1 cellular context compared by ENCODE assay signal in the genomic region with DNA sequence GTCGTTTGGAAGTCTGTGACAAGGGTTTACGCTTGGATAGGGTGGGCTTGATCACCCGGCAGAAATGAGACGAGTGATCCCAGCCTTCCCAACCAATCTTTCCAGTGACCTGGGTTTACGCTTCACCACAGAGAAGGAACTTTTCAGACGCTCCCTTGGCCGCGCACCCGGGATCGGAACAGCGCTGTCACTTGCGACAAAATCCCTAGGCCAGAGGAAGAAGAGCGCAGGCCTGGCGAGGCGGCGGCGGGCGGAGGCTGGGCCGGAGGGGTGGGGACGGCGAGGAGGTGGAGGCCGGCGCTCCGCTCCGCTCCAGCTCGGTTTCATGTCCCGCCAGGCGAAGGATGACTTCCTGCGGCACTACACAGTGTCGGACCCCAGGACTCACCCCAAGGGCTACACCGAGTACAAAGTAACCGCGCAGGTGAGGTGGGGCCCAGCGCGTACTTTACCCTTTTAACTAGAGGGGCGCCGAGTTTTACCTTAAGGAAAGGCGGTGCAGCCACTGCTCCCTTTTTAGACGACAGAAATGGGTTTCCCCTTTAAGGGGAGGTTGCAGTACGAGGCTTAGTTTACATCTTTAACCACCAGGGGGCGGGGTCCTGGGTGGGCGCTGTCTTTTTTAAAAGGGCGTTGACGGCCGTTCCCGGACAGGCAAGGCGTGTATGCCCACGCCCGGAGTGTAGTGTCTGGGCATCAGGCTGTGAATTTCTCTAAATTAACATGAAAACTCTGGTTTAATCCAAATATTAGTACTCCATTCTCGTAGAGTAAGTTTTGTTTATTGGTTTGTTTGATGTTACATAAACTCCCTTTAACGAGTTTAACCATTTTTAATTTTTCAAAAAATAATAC.
TF ChIP-seq lines count a peak whose summit lies in the region.

A gene with protein sequence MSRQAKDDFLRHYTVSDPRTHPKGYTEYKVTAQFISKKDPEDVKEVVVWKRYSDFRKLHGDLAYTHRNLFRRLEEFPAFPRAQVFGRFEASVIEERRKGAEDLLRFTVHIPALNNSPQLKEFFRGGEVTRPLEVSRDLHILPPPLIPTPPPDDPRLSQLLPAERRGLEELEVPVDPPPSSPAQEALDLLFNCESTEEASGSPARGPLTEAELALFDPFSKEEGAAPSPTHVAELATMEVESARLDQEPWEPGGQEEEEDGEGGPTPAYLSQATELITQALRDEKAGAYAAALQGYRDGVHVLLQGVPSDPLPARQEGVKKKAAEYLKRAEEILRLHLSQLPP (plus strand): TSS at position 227 of the 855 bp plus-strand sequence. CDS start 99 bp downstream, at position 326.

TF ChIP-seq in HepG2, 621 proteins besides CTCF, POLR2A, EP300 and RAD21 (continued from another document and continues in another):
- TF ChIP-seq, protein P1, sequence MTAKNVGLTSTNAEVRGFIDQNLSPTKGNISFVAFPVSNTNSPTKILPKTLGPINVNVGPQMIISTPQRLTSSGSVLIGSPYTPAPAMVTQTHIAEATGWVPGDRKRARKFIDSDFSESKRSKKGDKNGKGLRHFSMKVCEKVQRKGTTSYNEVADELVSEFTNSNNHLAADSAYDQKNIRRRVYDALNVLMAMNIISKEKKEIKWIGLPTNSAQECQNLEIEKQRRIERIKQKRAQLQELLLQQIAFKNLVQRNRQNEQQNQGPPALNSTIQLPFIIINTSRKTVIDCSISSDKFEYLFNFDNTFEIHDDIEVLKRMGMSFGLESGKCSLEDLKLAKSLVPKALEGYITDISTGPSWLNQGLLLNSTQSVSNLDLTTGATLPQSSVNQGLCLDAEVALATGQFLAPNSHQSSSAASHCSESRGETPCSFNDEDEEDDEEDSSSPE (CRISPR knock-in tag; IDR thresholded peaks at IDR 0.05): peak; percentile 61
- TF ChIP-seq, protein P2, sequence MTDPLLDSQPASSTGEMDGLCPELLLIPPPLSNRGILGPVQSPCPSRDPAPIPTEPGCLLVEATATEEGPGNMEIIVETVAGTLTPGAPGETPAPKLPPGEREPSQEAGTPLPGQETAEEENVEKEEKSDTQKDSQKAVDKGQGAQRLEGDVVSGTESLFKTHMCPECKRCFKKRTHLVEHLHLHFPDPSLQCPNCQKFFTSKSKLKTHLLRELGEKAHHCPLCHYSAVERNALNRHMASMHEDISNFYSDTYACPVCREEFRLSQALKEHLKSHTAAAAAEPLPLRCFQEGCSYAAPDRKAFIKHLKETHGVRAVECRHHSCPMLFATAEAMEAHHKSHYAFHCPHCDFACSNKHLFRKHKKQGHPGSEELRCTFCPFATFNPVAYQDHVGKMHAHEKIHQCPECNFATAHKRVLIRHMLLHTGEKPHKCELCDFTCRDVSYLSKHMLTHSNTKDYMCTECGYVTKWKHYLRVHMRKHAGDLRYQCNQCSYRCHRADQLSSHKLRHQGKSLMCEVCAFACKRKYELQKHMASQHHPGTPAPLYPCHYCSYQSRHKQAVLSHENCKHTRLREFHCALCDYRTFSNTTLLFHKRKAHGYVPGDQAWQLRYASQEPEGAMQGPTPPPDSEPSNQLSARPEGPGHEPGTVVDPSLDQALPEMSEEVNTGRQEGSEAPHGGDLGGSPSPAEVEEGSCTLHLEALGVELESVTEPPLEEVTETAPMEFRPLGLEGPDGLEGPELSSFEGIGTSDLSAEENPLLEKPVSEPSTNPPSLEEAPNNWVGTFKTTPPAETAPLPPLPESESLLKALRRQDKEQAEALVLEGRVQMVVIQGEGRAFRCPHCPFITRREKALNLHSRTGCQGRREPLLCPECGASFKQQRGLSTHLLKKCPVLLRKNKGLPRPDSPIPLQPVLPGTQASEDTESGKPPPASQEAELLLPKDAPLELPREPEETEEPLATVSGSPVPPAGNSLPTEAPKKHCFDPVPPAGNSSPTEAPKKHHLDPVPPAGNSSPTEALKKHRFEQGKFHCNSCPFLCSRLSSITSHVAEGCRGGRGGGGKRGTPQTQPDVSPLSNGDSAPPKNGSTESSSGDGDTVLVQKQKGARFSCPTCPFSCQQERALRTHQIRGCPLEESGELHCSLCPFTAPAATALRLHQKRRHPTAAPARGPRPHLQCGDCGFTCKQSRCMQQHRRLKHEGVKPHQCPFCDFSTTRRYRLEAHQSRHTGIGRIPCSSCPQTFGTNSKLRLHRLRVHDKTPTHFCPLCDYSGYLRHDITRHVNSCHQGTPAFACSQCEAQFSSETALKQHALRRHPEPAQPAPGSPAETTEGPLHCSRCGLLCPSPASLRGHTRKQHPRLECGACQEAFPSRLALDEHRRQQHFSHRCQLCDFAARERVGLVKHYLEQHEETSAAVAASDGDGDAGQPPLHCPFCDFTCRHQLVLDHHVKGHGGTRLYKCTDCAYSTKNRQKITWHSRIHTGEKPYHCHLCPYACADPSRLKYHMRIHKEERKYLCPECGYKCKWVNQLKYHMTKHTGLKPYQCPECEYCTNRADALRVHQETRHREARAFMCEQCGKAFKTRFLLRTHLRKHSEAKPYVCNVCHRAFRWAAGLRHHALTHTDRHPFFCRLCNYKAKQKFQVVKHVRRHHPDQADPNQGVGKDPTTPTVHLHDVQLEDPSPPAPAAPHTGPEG (CRISPR knock-in tag; IDR thresholded peaks at IDR 0.05): no peak
- TF ChIP-seq ZNF619 (CRISPR knock-in tag; IDR thresholded peaks at IDR 0.05) (0 out of 2 replicates have a peak, but pooled peaks have one; percentile 80), SIX4 (CRISPR knock-in tag; IDR thresholded peaks at IDR 0.05) (no peak), ZNF33A (CRISPR knock-in tag; IDR thresholded peaks at IDR 0.05; ENCODE audit: borderline replicate concordance) (no peak), BCL6 (CRISPR knock-in tag; IDR thresholded peaks at IDR 0.05) (no peak; the same call in none of the 2 replicates), KDM4B (CRISPR knock-in tag; IDR thresholded peaks at IDR 0.05) (no peak), TAF15 (IDR thresholded peaks at IDR 0.05; ENCODE audit: low read depth, low read length, poor library complexity, severe bottlenecking) (no peak), NFKBIZ (CRISPR knock-in tag; IDR thresholded peaks at IDR 0.05) (no peak), ISL2 (CRISPR knock-in tag; IDR thresholded peaks at IDR 0.05) (peak; percentile 59), TARDBP (CRISPR knock-in tag; IDR thresholded peaks at IDR 0.05) (peak; percentile 57; the same call in 1 of the 2 replicates), ATF1 (CRISPR knock-in tag; IDR thresholded peaks at IDR 0.05) (no peak), ZNF101 (CRISPR knock-in tag; IDR thresholded peaks at IDR 0.05; ENCODE audit: borderline replicate concordance, low read depth) (no peak), ZNF761 (CRISPR knock-in tag; conservative IDR thresholded peaks at IDR 0.05) (peak; percentile 80; the same call in 1 of the 2 replicates), ZMAT3 (CRISPR knock-in tag; conservative IDR thresholded peaks at IDR 0.05) (peak; percentile 76; the same call in 1 of the 2 replicates), HNRNPLL (IDR thresholded peaks at IDR 0.05; ENCODE audit: low read depth, low read length, poor library complexity, severe bottlenecking) (peak; percentile 96), HOXA7 (CRISPR knock-in tag; IDR thresholded peaks at IDR 0.05) (no peak), ZNF350 (CRISPR knock-in tag; IDR thresholded peaks at IDR 0.05; ENCODE audit: borderline replicate concordance, low read depth) (peak; percentile 83; the same call in 1 of the 2 replicates), RFXAP (CRISPR knock-in tag; IDR thresholded peaks at IDR 0.05; ENCODE audit: borderline replicate concordance) (peak; percentile 68), TCF12 (IDR thresholded peaks at IDR 0.05) (no peak), TCF12 (CRISPR knock-in tag; IDR thresholded peaks at IDR 0.05) (peak; percentile 84; the same call in 1 of the 2 replicates), ZNF484 (CRISPR knock-in tag; IDR thresholded peaks at IDR 0.05; ENCODE audit: borderline replicate concordance, low read depth) (no peak), KDM1A (CRISPR knock-in tag; IDR thresholded peaks at IDR 0.05) (no peak), TCF7 (IDR thresholded peaks at IDR 0.05; ENCODE audit: low read depth) (no peak), REPIN1 (CRISPR knock-in tag; IDR thresholded peaks at IDR 0.05; ENCODE audit: borderline replicate concordance, low read depth) (peak; percentile 88), PRPF4 (IDR thresholded peaks at IDR 0.05; ENCODE audit: low read depth, low read length, poor library complexity, severe bottlenecking) (no peak), ZSCAN22 (CRISPR knock-in tag; IDR thresholded peaks at IDR 0.05) (no peak), ZNF317 (CRISPR knock-in tag; IDR thresholded peaks at IDR 0.05) (peak; percentile 87; the same call in 1 of the 2 replicates), ZNF724P (CRISPR knock-in tag; IDR thresholded peaks at IDR 0.05; ENCODE audit: borderline replicate concordance) (no peak), SALL1 (CRISPR knock-in tag; IDR thresholded peaks at IDR 0.05) (peak; percentile 76), KAT7 (CRISPR knock-in tag; IDR thresholded peaks at IDR 0.05; ENCODE audit: borderline replicate concordance) (no peak)
- TF ChIP-seq, protein P3, sequence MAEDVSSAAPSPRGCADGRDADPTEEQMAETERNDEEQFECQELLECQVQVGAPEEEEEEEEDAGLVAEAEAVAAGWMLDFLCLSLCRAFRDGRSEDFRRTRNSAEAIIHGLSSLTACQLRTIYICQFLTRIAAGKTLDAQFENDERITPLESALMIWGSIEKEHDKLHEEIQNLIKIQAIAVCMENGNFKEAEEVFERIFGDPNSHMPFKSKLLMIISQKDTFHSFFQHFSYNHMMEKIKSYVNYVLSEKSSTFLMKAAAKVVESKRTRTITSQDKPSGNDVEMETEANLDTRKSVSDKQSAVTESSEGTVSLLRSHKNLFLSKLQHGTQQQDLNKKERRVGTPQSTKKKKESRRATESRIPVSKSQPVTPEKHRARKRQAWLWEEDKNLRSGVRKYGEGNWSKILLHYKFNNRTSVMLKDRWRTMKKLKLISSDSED (CRISPR knock-in tag; IDR thresholded peaks at IDR 0.05): no peak
- TF ChIP-seq, protein P4, sequence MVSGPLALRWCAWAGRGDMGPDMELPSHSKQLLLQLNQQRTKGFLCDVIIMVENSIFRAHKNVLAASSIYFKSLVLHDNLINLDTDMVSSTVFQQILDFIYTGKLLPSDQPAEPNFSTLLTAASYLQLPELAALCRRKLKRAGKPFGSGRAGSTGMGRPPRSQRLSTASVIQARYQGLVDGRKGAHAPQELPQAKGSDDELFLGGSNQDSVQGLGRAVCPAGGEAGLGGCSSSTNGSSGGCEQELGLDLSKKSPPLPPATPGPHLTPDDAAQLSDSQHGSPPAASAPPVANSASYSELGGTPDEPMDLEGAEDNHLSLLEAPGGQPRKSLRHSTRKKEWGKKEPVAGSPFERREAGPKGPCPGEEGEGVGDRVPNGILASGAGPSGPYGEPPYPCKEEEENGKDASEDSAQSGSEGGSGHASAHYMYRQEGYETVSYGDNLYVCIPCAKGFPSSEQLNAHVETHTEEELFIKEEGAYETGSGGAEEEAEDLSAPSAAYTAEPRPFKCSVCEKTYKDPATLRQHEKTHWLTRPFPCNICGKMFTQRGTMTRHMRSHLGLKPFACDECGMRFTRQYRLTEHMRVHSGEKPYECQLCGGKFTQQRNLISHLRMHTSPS (CRISPR knock-in tag; IDR thresholded peaks at IDR 0.05; ENCODE audit: low read depth): 0 out of 2 replicates have a peak, but pooled peaks have one; percentile 33
- TF ChIP-seq, protein P5, sequence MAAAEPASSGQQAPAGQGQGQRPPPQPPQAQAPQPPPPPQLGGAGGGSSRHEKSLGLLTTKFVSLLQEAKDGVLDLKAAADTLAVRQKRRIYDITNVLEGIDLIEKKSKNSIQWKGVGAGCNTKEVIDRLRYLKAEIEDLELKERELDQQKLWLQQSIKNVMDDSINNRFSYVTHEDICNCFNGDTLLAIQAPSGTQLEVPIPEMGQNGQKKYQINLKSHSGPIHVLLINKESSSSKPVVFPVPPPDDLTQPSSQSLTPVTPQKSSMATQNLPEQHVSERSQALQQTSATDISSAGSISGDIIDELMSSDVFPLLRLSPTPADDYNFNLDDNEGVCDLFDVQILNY (CRISPR knock-in tag; conservative IDR thresholded peaks at IDR 0.05): peak; percentile 28; the same call in 1 of the 2 replicates
- TF ChIP-seq, protein P6, sequence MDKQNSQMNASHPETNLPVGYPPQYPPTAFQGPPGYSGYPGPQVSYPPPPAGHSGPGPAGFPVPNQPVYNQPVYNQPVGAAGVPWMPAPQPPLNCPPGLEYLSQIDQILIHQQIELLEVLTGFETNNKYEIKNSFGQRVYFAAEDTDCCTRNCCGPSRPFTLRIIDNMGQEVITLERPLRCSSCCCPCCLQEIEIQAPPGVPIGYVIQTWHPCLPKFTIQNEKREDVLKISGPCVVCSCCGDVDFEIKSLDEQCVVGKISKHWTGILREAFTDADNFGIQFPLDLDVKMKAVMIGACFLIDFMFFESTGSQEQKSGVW (CRISPR knock-in tag; IDR thresholded peaks at IDR 0.05; ENCODE audit: borderline replicate concordance): no peak
- TF ChIP-seq, protein P7, sequence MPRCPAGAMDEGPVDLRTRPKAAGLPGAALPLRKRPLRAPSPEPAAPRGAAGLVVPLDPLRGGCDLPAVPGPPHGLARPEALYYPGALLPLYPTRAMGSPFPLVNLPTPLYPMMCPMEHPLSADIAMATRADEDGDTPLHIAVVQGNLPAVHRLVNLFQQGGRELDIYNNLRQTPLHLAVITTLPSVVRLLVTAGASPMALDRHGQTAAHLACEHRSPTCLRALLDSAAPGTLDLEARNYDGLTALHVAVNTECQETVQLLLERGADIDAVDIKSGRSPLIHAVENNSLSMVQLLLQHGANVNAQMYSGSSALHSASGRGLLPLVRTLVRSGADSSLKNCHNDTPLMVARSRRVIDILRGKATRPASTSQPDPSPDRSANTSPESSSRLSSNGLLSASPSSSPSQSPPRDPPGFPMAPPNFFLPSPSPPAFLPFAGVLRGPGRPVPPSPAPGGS (CRISPR knock-in tag; IDR thresholded peaks at IDR 0.05): peak; percentile 58; the same call in 1 of the 2 replicates
- TF ChIP-seq, protein P8, sequence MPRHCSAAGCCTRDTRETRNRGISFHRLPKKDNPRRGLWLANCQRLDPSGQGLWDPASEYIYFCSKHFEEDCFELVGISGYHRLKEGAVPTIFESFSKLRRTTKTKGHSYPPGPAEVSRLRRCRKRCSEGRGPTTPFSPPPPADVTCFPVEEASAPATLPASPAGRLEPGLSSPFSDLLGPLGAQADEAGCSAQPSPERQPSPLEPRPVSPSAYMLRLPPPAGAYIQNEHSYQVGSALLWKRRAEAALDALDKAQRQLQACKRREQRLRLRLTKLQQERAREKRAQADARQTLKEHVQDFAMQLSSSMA (CRISPR knock-in tag; IDR thresholded peaks at IDR 0.05): 0 out of 2 replicates have a peak, but pooled peaks have one; percentile 61
- TF ChIP-seq, protein P9, sequence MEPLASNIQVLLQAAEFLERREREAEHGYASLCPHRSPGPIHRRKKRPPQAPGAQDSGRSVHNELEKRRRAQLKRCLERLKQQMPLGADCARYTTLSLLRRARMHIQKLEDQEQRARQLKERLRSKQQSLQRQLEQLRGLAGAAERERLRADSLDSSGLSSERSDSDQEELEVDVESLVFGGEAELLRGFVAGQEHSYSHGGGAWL (CRISPR knock-in tag; IDR thresholded peaks at IDR 0.05): peak; percentile 54; the same call in 1 of the 2 replicates
- TF ChIP-seq, protein P10, sequence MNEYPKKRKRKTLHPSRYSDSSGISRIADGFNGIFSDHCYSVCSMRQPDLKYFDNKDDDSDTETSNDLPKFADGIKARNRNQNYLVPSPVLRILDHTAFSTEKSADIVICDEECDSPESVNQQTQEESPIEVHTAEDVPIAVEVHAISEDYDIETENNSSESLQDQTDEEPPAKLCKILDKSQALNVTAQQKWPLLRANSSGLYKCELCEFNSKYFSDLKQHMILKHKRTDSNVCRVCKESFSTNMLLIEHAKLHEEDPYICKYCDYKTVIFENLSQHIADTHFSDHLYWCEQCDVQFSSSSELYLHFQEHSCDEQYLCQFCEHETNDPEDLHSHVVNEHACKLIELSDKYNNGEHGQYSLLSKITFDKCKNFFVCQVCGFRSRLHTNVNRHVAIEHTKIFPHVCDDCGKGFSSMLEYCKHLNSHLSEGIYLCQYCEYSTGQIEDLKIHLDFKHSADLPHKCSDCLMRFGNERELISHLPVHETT (CRISPR knock-in tag; conservative IDR thresholded peaks at IDR 0.05): peak; percentile 62; the same call in 1 of the 2 replicates
